12 cellular contexts compared by ENCODE assay signal in the genomic region with DNA sequence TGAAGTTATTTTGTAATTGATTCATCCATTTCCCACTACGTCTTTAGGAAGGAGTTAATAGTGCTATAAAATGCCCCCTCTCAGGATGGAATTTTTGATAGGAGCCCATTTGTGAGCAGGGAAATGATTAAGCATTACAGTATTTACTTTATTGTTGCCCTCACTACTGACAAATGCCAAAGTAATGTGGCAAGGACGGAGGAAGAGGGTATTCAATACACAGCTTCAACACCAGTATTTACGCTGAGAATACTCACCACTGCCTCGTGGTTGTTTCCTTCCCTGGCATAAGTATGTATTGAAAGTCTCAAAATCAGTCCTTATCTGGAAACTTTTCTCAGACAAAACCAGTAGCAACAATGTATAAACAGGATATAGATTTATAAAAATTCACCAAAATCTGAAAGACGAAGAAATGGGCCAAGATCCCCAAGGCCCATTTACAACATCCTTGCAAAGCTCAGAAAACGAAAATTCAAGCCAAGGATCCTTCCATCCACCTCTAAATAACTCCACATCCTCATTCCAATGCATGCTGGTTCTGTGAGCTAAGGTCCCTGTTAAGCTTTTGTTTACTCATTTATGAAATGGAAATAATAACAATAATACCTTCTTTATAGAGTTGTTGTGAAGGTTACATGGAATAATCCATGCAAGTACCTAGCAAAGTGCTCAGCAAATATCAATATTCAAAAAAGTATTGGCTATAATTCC. TPM values are rescaled to one million over a fixed set of nuclear protein-coding genes. Genes with fewer than 3 reads are reported as not detected.
A peak's percentile ranks its signal among the peaks of the same experiment; 100 is the strongest.
DNase-seq lines count a peak whose midpoint lies in the region; ATAC-seq and TF ChIP-seq lines count a peak whose summit lies in the region.
"Had no signal": no experiment of that assay in that cellular context is flagged by ENCODE, and none has a peak within 500 bp of the region (broad histone marks: within the 10 kb centered on the region; RNA-seq: fewer than 3 reads in every experiment).

No MANE protein-coding gene starts in this region.

- H3K4me1 ChIP-seq in skeletal muscle tissue (ENCODE audit: control insufficient read depth in 3 of 3, insufficient read depth in 3 of 3, low read length in 3 of 3) (peaks cover 9 to 41% (median 13%) of the 10 kb centered on the region in 3 donors), left ventricle myocardium inferior (peaks cover 19% of the 10 kb centered on the region)
- H3K4me1 ChIP-seq: prostate gland had no signal

- CTCF ChIA-PET in activated CD8-positive, alpha-beta T cell treated with anti-CD3 and anti-CD28 coated beads, Interleukin-2, amount 10 ng/mL, durations not matched to agents 7 days and 5 days (lab: Charles Lee): interaction anchor here (1.4 kb wide), 1 partner anchor 27 kb away, joined by 3 read pairs; no protein-coding TSS in a partner anchor

- POLR2A ChIA-PET in activated CD8-positive, alpha-beta T cell treated with anti-CD3 and anti-CD28 coated beads, Interleukin-2, amount 10 ng/mL, durations not matched to agents 7 days and 5 days (lab: Charles Lee): no interaction called here

- H3K4me1 Mint-ChIP-seq in activated CD8-positive, alpha-beta T cell treated with anti-CD3 and anti-CD28 coated beads, Interleukin-2, amount 10 ng/mL, durations not matched to agents 7 days and 5 days (ENCODE audit: low read depth): no peaks in the 10 kb centered on the region
- peaks cover 8% of the 10 kb centered on the region for H3K4me1 Mint-ChIP-seq in stimulated activated memory B cell treated with anti-CD40 and anti-IgM and Interleukin-4, amounts not matched to agents 10 μg/mL and 1 μg/mL and 100 μg/mL, for 72 hours

- DNase-seq in H4 (ENCODE audit: low spot score) (peak; percentile 6), T1000 (lab: John Stamatoyannopoulos, UW) (peak; percentile 11), fibroblast of peridontal ligament (ENCODE audit: extremely low read depth) (peak; percentile 66), left ventricle myocardium inferior (no peak)
- DNase-seq in activated CD8-positive, alpha-beta T cell treated with anti-CD3 and anti-CD28 coated beads, Interleukin-2, amount 10 ng/mL, durations not matched to agents 7 days and 5 days: no peak
- DNase-seq: COR-L47, cortex of kidney, NCI-H774 had no signal

- no peaks in the 10 kb centered on the region for H3K27me3 Mint-ChIP-seq in activated CD8-positive, alpha-beta T cell treated with anti-CD3 and anti-CD28 coated beads, Interleukin-2, amount 10 ng/mL, durations not matched to agents 7 days and 5 days (ENCODE audit: low read depth)
- H3K27me3 Mint-ChIP-seq in stimulated activated memory B cell treated with anti-CD40 and anti-IgM and Interleukin-4, amounts not matched to agents 10 μg/mL and 1 μg/mL and 100 μg/mL, for 72 hours: no peaks in the 10 kb centered on the region

- H3K27me3 ChIP-seq in skeletal muscle tissue (ENCODE audit: control insufficient read depth in 3 of 3, insufficient read depth in 3 of 3, low read length in 3 of 3) (no peaks in the 10 kb centered on the region), left ventricle myocardium inferior (ENCODE audit: low read depth) (no peaks in the 10 kb centered on the region)

- no peak overlapping the region for H3K27ac Mint-ChIP-seq in activated CD8-positive, alpha-beta T cell treated with anti-CD3 and anti-CD28 coated beads, Interleukin-2, amount 10 ng/mL, durations not matched to agents 7 days and 5 days
- H3K27ac Mint-ChIP-seq in stimulated activated memory B cell treated with anti-CD40 and anti-IgM and Interleukin-4, amounts not matched to agents 10 μg/mL and 1 μg/mL and 100 μg/mL, for 72 hours: no peak overlapping the region

- no peak for TF ChIP-seq CTCF in left ventricle myocardium inferior (IDR thresholded peaks at IDR 0.05; ENCODE audit: borderline replicate concordance)

- H3K9me3 Mint-ChIP-seq in activated CD8-positive, alpha-beta T cell treated with anti-CD3 and anti-CD28 coated beads, Interleukin-2, amount 10 ng/mL, durations not matched to agents 7 days and 5 days (ENCODE audit: insufficient read depth): no peaks in the 10 kb centered on the region
- H3K9me3 Mint-ChIP-seq in stimulated activated memory B cell treated with anti-CD40 and anti-IgM and Interleukin-4, amounts not matched to agents 10 μg/mL and 1 μg/mL and 100 μg/mL, for 72 hours: no peaks in the 10 kb centered on the region

- peak overlapping the region in 1 of 3 donors; percentile 23 for H3K4me3 ChIP-seq in skeletal muscle tissue (ENCODE audit: low read length in 3 of 3)
- no peak overlapping the region for H3K4me3 ChIP-seq in left ventricle myocardium inferior
- H3K4me3 ChIP-seq: prostate gland had no signal

- ATAC-seq in activated CD8-positive, alpha-beta T cell treated with anti-CD3 and anti-CD28 coated beads, Interleukin-2, amount 10 ng/mL, durations not matched to agents 7 days and 5 days: no peak
- ATAC-seq in stimulated activated memory B cell treated with anti-CD40 and anti-IgM and Interleukin-4, amounts not matched to agents 10 μg/mL and 1 μg/mL and 100 μg/mL, for 72 hours: no peak
- no peak for ATAC-seq in HG03108 (IDR thresholded peaks at IDR 0.05; ENCODE audit: unreplicated experiment)

- intact Hi-C loops in left ventricle myocardium inferior (cut with micrococcal nuclease): no loop called here

- H3K36me3 Mint-ChIP-seq in activated CD8-positive, alpha-beta T cell treated with anti-CD3 and anti-CD28 coated beads, Interleukin-2, amount 10 ng/mL, durations not matched to agents 7 days and 5 days (ENCODE audit: low read depth): peaks cover 19% of the 10 kb centered on the region
- peaks cover 64% of the 10 kb centered on the region for H3K36me3 Mint-ChIP-seq in stimulated activated memory B cell treated with anti-CD40 and anti-IgM and Interleukin-4, amounts not matched to agents 10 μg/mL and 1 μg/mL and 100 μg/mL, for 72 hours

- H3K36me3 ChIP-seq in skeletal muscle tissue (ENCODE audit: control insufficient read depth in 3 of 3, insufficient read depth in 3 of 3, low read length in 3 of 3): peaks cover 7 to 42% (median 23%) of the 10 kb centered on the region in 3 donors
- H3K36me3 ChIP-seq in left ventricle myocardium inferior: peaks cover 11% of the 10 kb centered on the region
- H3K36me3 ChIP-seq: prostate gland had no signal

- H3K9me3 ChIP-seq in skeletal muscle tissue (ENCODE audit: control insufficient read depth in 3 of 3, low read length in 3 of 3) (no peaks in the 10 kb centered on the region), left ventricle myocardium inferior (replicated peaks) (no peaks in the 10 kb centered on the region)
- H3K9me3 ChIP-seq: prostate gland had no signal

- H3K9ac ChIP-seq in skeletal muscle tissue (ENCODE audit: low read depth in 1 of 3, low read length in 3 of 3): no peak overlapping the region

- no peak overlapping the region for H3K4me3 Mint-ChIP-seq in activated CD8-positive, alpha-beta T cell treated with anti-CD3 and anti-CD28 coated beads, Interleukin-2, amount 10 ng/mL, durations not matched to agents 7 days and 5 days
- H3K4me3 Mint-ChIP-seq in stimulated activated memory B cell treated with anti-CD40 and anti-IgM and Interleukin-4, amounts not matched to agents 10 μg/mL and 1 μg/mL and 100 μg/mL, for 72 hours: no peak overlapping the region

- H3K27ac ChIP-seq in skeletal muscle tissue (ENCODE audit: low read depth, low read length) (peak overlapping the region; percentile 7), left ventricle myocardium inferior (replicated peaks) (no peak overlapping the region)
- H3K27ac ChIP-seq: prostate gland had no signal

RNA-seq across cellular contexts. Expression of a gene that starts 29.3 kb away (rescaled TPM):
- total RNA-seq in H4 (2014; rRNA removed; shearing (Covaris generic)): 17.7 and 26.5 TPM in 2 replicates
- total RNA-seq in skeletal muscle tissue (61.6 TPM), left ventricle myocardium inferior (49.6 TPM)
- 10 to 100 TPM; 17.3 to 20.3 TPM for total RNA-seq in activated CD8-positive, alpha-beta T cell treated with anti-CD3 and anti-CD28 coated beads, Interleukin-2, amount 10 ng/mL, durations not matched to agents 7 days and 5 days

Comparison
In these comparisons a context has a peak if more than half of its experiments do, and no peak if none do; other contexts are left out.
1. DNase-seq: peak in H4 (single experiment), T1000 (single experiment) and fibroblast of peridontal ligament (single experiment); none in activated CD8-positive, alpha-beta T cell treated with anti-CD3 and anti-CD28 coated beads, Interleukin-2, amount 10 ng/mL, durations not matched to agents 7 days and 5 days (single experiment) and left ventricle myocardium inferior (single experiment).